Comparison of ENCODE assay signal across 8 cellular contexts in the genomic region with DNA sequence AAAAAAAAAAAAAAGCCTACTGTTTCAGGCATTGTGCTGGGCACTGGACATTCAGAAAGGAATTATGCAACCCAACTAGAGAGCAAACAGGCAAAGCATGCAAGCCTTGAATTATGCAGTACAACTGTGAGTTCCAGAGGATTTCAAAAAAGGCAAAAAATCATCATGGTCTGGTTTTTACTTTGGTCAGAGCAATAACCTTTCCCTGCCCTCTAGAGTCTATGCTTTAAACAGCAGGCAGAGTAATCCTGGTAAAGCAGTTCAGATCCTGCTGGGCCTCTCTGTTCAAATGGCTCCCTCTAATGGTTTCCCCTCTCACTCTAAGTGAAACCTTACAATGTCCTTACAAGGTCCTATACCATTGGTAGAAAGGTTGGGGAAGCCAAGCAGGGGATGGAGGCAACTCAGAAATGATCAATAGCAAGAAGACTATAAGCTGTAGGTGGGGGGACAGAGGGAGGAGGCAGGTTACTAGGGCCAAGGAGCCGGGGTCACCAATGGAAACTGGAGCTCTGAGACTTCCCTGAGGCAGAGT. TPM values are rescaled to one million over a fixed set of nuclear protein-coding genes. Genes with fewer than 3 reads are reported as not detected.
DNase-seq lines count a peak whose midpoint lies in the region; ATAC-seq and TF ChIP-seq lines count a peak whose summit lies in the region.

No MANE protein-coding gene starts in this region.

- peak; percentile 98 for TF ChIP-seq CTCF in LNCAP (IDR thresholded peaks at IDR 0.05)
- TF ChIP-seq CTCF in Panc1 (IDR thresholded peaks at IDR 0.05), result peak; percentile 95
- TF ChIP-seq CTCF in astrocyte of the cerebellum (IDR thresholded peaks at IDR 0.05; ENCODE audit: low read depth, low read length, missing control alignments), result peak; percentile 98
- peak; percentile 54 to 63 (median 58) for TF ChIP-seq CTCF in gastrocnemius medialis (IDR thresholded peaks at IDR 0.05 in 4 of 5, conservative IDR thresholded peaks at IDR 0.05 in 1 of 5)

- no peak overlapping the region for H3K27ac ChIP-seq in Panc1 (ENCODE audit: low read length)
- H3K27ac ChIP-seq in right cardiac atrium (ENCODE audit: low read length), result no peak overlapping the region
- no peak overlapping the region for H3K27ac ChIP-seq in gastrocnemius medialis

- H3K36me3 ChIP-seq in Panc1 (ENCODE audit: control insufficient read depth, insufficient read depth, low read length), result no peaks in the 10 kb centered on the region
- H3K36me3 ChIP-seq in gastrocnemius medialis, result no peaks in the 10 kb centered on the region

- no peaks in the 10 kb centered on the region for H3K27me3 ChIP-seq in Panc1 (ENCODE audit: control insufficient read depth, insufficient read depth, low read length)
- H3K27me3 ChIP-seq in right cardiac atrium (ENCODE audit: control insufficient read depth, insufficient read depth), result no peaks in the 10 kb centered on the region
- H3K27me3 ChIP-seq in gastrocnemius medialis, result no peaks in the 10 kb centered on the region

- H3K4me1 ChIP-seq in Panc1 (ENCODE audit: control insufficient read depth, insufficient read depth, low read length) (peaks cover 8% of the 10 kb centered on the region), right cardiac atrium (ENCODE audit: control insufficient read depth, insufficient read depth, low read length) (peaks cover 2% of the 10 kb centered on the region), gastrocnemius medialis (peaks cover 0 to 14% of the 10 kb centered on the region in 2 donors)

- H3K4me3 ChIP-seq in Panc1 (ENCODE audit: low read depth in 2 of 2, low read length in 2 of 2) (no peak overlapping the region), astrocyte of the cerebellum (ENCODE audit: low read depth, low read length) (no peak overlapping the region), right cardiac atrium (ENCODE audit: low read length) (no peak overlapping the region), gastrocnemius medialis (no peak overlapping the region)

- CTCF ChIA-PET in Panc1 (lab: Charles Lee), result interaction anchor here (1.2 to 3.2 kb wide), 5 partner anchors 35 to 54 kb away, joined by 4 to 37 read pairs (median 21); no protein-coding TSS in a partner anchor

- H3K9me3 ChIP-seq in Panc1 (ENCODE audit: control insufficient read depth, insufficient read depth, low read depth, low read length), result no peaks in the 10 kb centered on the region
- no peaks in the 10 kb centered on the region for H3K9me3 ChIP-seq in right cardiac atrium (ENCODE audit: control insufficient read depth, low read length)
- H3K9me3 ChIP-seq in gastrocnemius medialis, result no peaks in the 10 kb centered on the region

- 14% methylated on average over 1 of the region's 1 CpG for WGBS in right cardiac atrium

- TF ChIP-seq POLR2A in gastrocnemius medialis (IDR thresholded peaks at IDR 0.05), result no peak

- DNase-seq in activated naive CD4-positive, alpha-beta T cell treated with Interleukin-2 at 50 U/mL for 16 hours, result peak; percentile 29
- no peak for DNase-seq in activated naive CD4-positive, alpha-beta T cell treated with anti-CD3 and anti-CD28 coated beads, Interleukin-2, amount 50 U/mL, for 16 hours
- peak; percentile 74 for DNase-seq in Panc1 (ENCODE audit: low read depth, low spot score)
- DNase-seq in astrocyte of the cerebellum (ENCODE audit: low read depth), result peak; percentile 87
- DNase-seq in right cardiac atrium, result no peak
- no peak for DNase-seq in gastrocnemius medialis

- POLR2A ChIA-PET in Panc1 (lab: Charles Lee), result interaction anchor here (0.6 to 0.7 kb wide), 2 partner anchors 15 to 142 kb away, joined by 14 to 18 read pairs; no protein-coding TSS in a partner anchor

- in situ Hi-C loops in Panc1 (cut with HindIII; ENCODE audit: low pct_unique_long_range_greater_than_20kb, low sequenced_read_pairs), result no loop called here
- in situ Hi-C loops in astrocyte of the cerebellum (cut with HindIII; ENCODE audit: low sequenced_read_pairs), result no loop called here
- in situ Hi-C loops in gastrocnemius medialis (cut with MboI; ENCODE audit: low sequenced_read_pairs in 4 of 4), result loop anchor here (5.0 to 10.0 kb wide), 3 partner anchors 37 to 50 kb away; a partner anchor contains a TSS

- intact Hi-C loops in Panc1 (cut with micrococcal nuclease; ENCODE audit: unreplicated experiment) (loop anchor here (1.0 kb wide), 1 partner anchor 37 kb away; no protein-coding TSS in a partner anchor), right cardiac atrium (cut with DNase I) (loop anchor here (1.0 to 5.0 kb wide), 3 partner anchors 37 to 40 kb away; no protein-coding TSS in a partner anchor), gastrocnemius medialis (cut with DNase I; ENCODE audit: low total_unique reads) (loop anchor here (5.0 to 10.0 kb wide), 2 partner anchors 227 to 680 kb away; a partner anchor contains a TSS)

- ATAC-seq in Panc1, result peak; percentile 76
- peak; percentile 59 to 64 for ATAC-seq in right cardiac atrium
- ATAC-seq in gastrocnemius medialis, result peak; percentile 20 to 24
- no peak for ATAC-seq in HG02678 (IDR thresholded peaks at IDR 0.05; ENCODE audit: unreplicated experiment)

- BruUV-seq in Panc1 (replicated peaks; lab: Mats Ljungman, UMichigan), result no TSS peak

RNA-seq across cellular contexts. Expression of a gene that starts 4.6 kb away (rescaled TPM):
- total RNA-seq in Panc1 (2021; ENCODE audit: unreplicated experiment) (249 TPM), right cardiac atrium (100 to 1,000 TPM in 3 of 4 donors, 10 to 100 TPM in 1; 96.5 to 125 (median 106) TPM), gastrocnemius medialis (10 to 100 TPM; 25.2 to 39.5 (median 31.6) TPM)
- polyA plus RNA-seq in Panc1 (2012; ENCODE audit: insufficient read length), result 189 TPM
- polyA plus RNA-seq in right cardiac atrium, result 86.3 TPM

RNA-seq across cellular contexts. Expression of a gene that starts 9.3 kb away (rescaled TPM):
- total RNA-seq in Panc1 (2021; ENCODE audit: unreplicated experiment) (1.6 TPM), right cardiac atrium (1 to 10 TPM; 4.6 to 5.8 (median 5.4) TPM), gastrocnemius medialis (10 to 100 TPM in 1 of 4 donors, 1 to 10 TPM in 3; 3.1 to 10.3 (median 5.9) TPM)
- 1.5 TPM for polyA plus RNA-seq in Panc1 (2012; ENCODE audit: insufficient read length)
- 9.2 TPM for polyA plus RNA-seq in right cardiac atrium

RNA-seq across cellular contexts. Expression of a gene that starts 44.0 kb away (rescaled TPM):
- total RNA-seq in Panc1 (2021; ENCODE audit: unreplicated experiment), result not detected
- polyA plus RNA-seq in Panc1 (2012; ENCODE audit: insufficient read length), result not detected
- not detected for total RNA-seq in right cardiac atrium
- polyA plus RNA-seq in right cardiac atrium, result 0.14 TPM
- total RNA-seq in gastrocnemius medialis, result not detected

RNA-seq across cellular contexts. Expression of a gene that starts 51.7 kb away (rescaled TPM):
- total RNA-seq in Panc1 (2021; ENCODE audit: unreplicated experiment), result not detected
- polyA plus RNA-seq in Panc1 (2012; ENCODE audit: insufficient read length), result not detected
- total RNA-seq in right cardiac atrium, result under 1 TPM in 2 of 4 donors, not detected in 2; 0.09 to 0.19 TPM
- 0.14 TPM for polyA plus RNA-seq in right cardiac atrium
- under 1 TPM in 2 of 4 donors, not detected in 2; 0.15 to 0.75 TPM for total RNA-seq in gastrocnemius medialis

Comparison
In these comparisons a context has a peak if more than half of its experiments do, and no peak if none do; other contexts are left out.
1. DNase-seq: peak in activated naive CD4-positive, alpha-beta T cell treated with Interleukin-2 at 50 U/mL for 16 hours (single experiment), Panc1 (single experiment) and astrocyte of the cerebellum (single experiment); none in activated naive CD4-positive, alpha-beta T cell treated with anti-CD3 and anti-CD28 coated beads, Interleukin-2, amount 50 U/mL, for 16 hours (single experiment), right cardiac atrium (0 of 3) and gastrocnemius medialis (0 of 2).
2. in situ Hi-C loops: an anchor here in gastrocnemius medialis (5.0 to 10.0 kb wide); none called in Panc1 and astrocyte of the cerebellum.
3. Peak in every context shown above with its lines, with median percentiles within 50 percentile points of each other: CTCF ChIP-seq.